8 cellular contexts compared by ENCODE assay signal in genomic region chr9:129697111-129697955, GRCh38. TPM values are rescaled to one million over a fixed set of nuclear protein-coding genes. Genes with fewer than 3 reads are reported as not detected.
A peak's percentile ranks its signal among the peaks of the same experiment; 100 is the strongest.
DNase-seq lines count a peak whose midpoint lies in the region; ATAC-seq and TF ChIP-seq lines count a peak whose summit lies in the region.

No MANE protein-coding gene starts in this region.

- TF ChIP-seq CTCF in BE2C (IDR thresholded peaks at IDR 0.05; ENCODE audit: low read depth, low read length) = no peak

- no peak for ATAC-seq in HG02642 (IDR thresholded peaks at IDR 0.05; ENCODE audit: poor library complexity, unreplicated experiment)

- H3K4me1 ChIP-seq in BE2C (peaks cover 10% of the 10 kb centered on the region), adipocyte (ENCODE audit: control insufficient read depth, insufficient read depth, low read length) (peaks cover 61% of the 10 kb centered on the region)

- DNase-seq in BE2C (peak; percentile 83), NCI-H2196 (lab: John Stamatoyannopoulos, UW; ENCODE audit: unreplicated experiment) (peak; percentile 69), adipocyte (ENCODE audit: low read depth) (peak; percentile 95), CD1c-positive myeloid dendritic cell (ENCODE audit: extremely low spot score) (no peak), NCI-H1092 treated with DMSO at 0.1 percent for 48 hours (lab: John Stamatoyannopoulos, UW) (no peak)
- DNase-seq in stimulated activated CD4-positive, alpha-beta T cell treated with anti-CD3 and anti-CD28 coated beads, Interleukin-1b, Interleukin-23, amount 100 ng/mL, for 48 hours = peak; percentile 65

- H3K36me3 ChIP-seq in BE2C (no peaks in the 10 kb centered on the region), adipocyte (ENCODE audit: control insufficient read depth, insufficient read depth, low read length, severe bottlenecking) (no peaks in the 10 kb centered on the region)

- H3K27me3 ChIP-seq in BE2C = no peaks in the 10 kb centered on the region
- H3K27me3 ChIP-seq in adipocyte (replicated peaks; ENCODE audit: control insufficient read depth, insufficient read depth, low read length) = no peaks in the 10 kb centered on the region

- H3K9me3 ChIP-seq in BE2C = no peaks in the 10 kb centered on the region; the same call in 1 of the 2 replicates
- H3K9me3 ChIP-seq in adipocyte (ENCODE audit: control insufficient read depth, low read length) = no peaks in the 10 kb centered on the region

- H3K9ac ChIP-seq in adipocyte (ENCODE audit: low read length) = peak overlapping the region; percentile 89

- H3K4me3 ChIP-seq in BE2C (ENCODE audit: low read depth, low read length) (peak overlapping the region; percentile 51), adipocyte (ENCODE audit: low read length) (peak overlapping the region; percentile 70), iPS-11a (ENCODE audit: low read depth, low read length) (peak overlapping the region; percentile 42)

RNA-seq across cellular contexts. Expression of gene PRRX2, which starts 31.9 kb away (rescaled TPM):
- polyA plus RNA-seq in BE2C (2012; ENCODE audit: insufficient read depth, insufficient read length, low read depth) = not detected

RNA-seq across cellular contexts. Expression of gene ASB6, which starts 55.4 kb away (rescaled TPM):
- polyA plus RNA-seq in BE2C (2012; ENCODE audit: insufficient read depth, insufficient read length, low read depth) = 87.7 TPM

RNA-seq across cellular contexts. Expression of gene PTGES, which starts 55.5 kb away (rescaled TPM):
- polyA plus RNA-seq in BE2C (2012; ENCODE audit: insufficient read depth, insufficient read length, low read depth) = 1.4 TPM

Comparison
In these comparisons a context has a peak if more than half of its experiments do, and no peak if none do; other contexts are left out.
1. DNase-seq: peak in BE2C (single experiment), NCI-H2196 (single experiment), adipocyte (single experiment) and stimulated activated CD4-positive, alpha-beta T cell treated with anti-CD3 and anti-CD28 coated beads, Interleukin-1b, Interleukin-23, amount 100 ng/mL, for 48 hours (single experiment); none in CD1c-positive myeloid dendritic cell (single experiment) and NCI-H1092 treated with DMSO at 0.1 percent for 48 hours (single experiment).
2. Peak in every context shown above with its lines, with median percentiles within 50 percentile points of each other: H3K4me3 ChIP-seq.